8 cellular contexts compared by ENCODE assay signal in genomic region chr1:113390871-113391642, GRCh38. TPM values are rescaled to one million over a fixed set of nuclear protein-coding genes. Genes with fewer than 3 reads are reported as not detected.
A peak's percentile ranks its signal among the peaks of the same experiment; 100 is the strongest.
DNase-seq lines count a peak whose midpoint lies in the region; ATAC-seq, FAIRE-seq and TF ChIP-seq lines count a peak whose summit lies in the region.

No MANE protein-coding gene starts in this region.

- peak overlapping the region; percentile 63 for H3K27ac Mint-ChIP-seq in T-helper 2 cell treated with Interferon-gamma antibody and Interleukin-4, amounts not matched to agents 5 μg/mL and 100 μg/mL, for 36 hours
- peak overlapping the region; percentile 50 to 94 (median 75) for H3K27ac Mint-ChIP-seq in brain

- peak overlapping the region; percentile 82 for H2AFZ ChIP-seq in keratinocyte (ENCODE audit: control insufficient read depth, low read length)

- dilution Hi-C loops in keratinocyte (cut with MboI; ENCODE audit: extremely low pct_ligation_motif_present, low sequenced_read_pairs): no loop called here

- H3K4me1 Mint-ChIP-seq in T-helper 2 cell treated with Interferon-gamma antibody and Interleukin-4, amounts not matched to agents 5 μg/mL and 100 μg/mL, for 36 hours (ENCODE audit: low read depth): peaks cover 25% of the 10 kb centered on the region
- H3K4me1 Mint-ChIP-seq in brain: peaks cover 53% of the 10 kb centered on the region

- FAIRE-seq in keratinocyte (lab: Jason Lieb, UNC): no peak
- no peak for FAIRE-seq in HTR-8/SVneo (lab: Jason Lieb, UNC)

- H4K20me1 ChIP-seq in keratinocyte (ENCODE audit: control insufficient read depth, extremely low read depth, insufficient read depth, low read length): no peaks in the 10 kb centered on the region

- no peaks in the 10 kb centered on the region for H3K36me3 Mint-ChIP-seq in T-helper 2 cell treated with Interferon-gamma antibody and Interleukin-4, amounts not matched to agents 5 μg/mL and 100 μg/mL, for 36 hours (ENCODE audit: low read depth)
- no peaks in the 10 kb centered on the region for H3K36me3 Mint-ChIP-seq in brain

- TF ChIP-seq CTCF in brain (conservative IDR thresholded peaks at IDR 0.05): no peak
- peak in 2 of 3 experiments; percentile 25 to 49 for TF ChIP-seq CTCF in keratinocyte (optimal IDR thresholded peaks at IDR 0.05 in 1 of 3, IDR thresholded peaks at IDR 0.05 in 1 of 3, conservative IDR thresholded peaks at IDR 0.05 in 1 of 3; ENCODE audit: extremely low read depth in 1 of 3, insufficient read depth in 2 of 3, low read length in 3 of 3)

- ATAC-seq in HG02970 (IDR thresholded peaks at IDR 0.05; ENCODE audit: low FRiP score, unreplicated experiment) (peak; percentile 10), GM19397 (IDR thresholded peaks at IDR 0.05; ENCODE audit: unreplicated experiment) (no peak)

- H3K9me3 ChIP-seq in keratinocyte (ENCODE audit: control insufficient read depth, low read depth, low read length): no peaks in the 10 kb centered on the region

- peaks cover 48% of the 10 kb centered on the region for H3K27me3 Mint-ChIP-seq in T-helper 2 cell treated with Interferon-gamma antibody and Interleukin-4, amounts not matched to agents 5 μg/mL and 100 μg/mL, for 36 hours (ENCODE audit: low read depth)
- H3K27me3 Mint-ChIP-seq in brain: no peaks in the 10 kb centered on the region

- no peaks in the 10 kb centered on the region for H3K36me3 ChIP-seq in keratinocyte (ENCODE audit: control insufficient read depth in 2 of 2, extremely low read depth in 1 of 2, insufficient read depth in 2 of 2, low read length in 2 of 2)

- H3K4me2 ChIP-seq in keratinocyte (ENCODE audit: control insufficient read depth, extremely low read depth, insufficient read depth, low read depth, low read length): peak overlapping the region; percentile 89

- no peaks in the 10 kb centered on the region for H3K27me3 ChIP-seq in keratinocyte (ENCODE audit: control insufficient read depth, extremely low read depth, insufficient read depth, low read length)

- peaks cover 4% of the 10 kb centered on the region for H3K9me3 Mint-ChIP-seq in T-helper 2 cell treated with Interferon-gamma antibody and Interleukin-4, amounts not matched to agents 5 μg/mL and 100 μg/mL, for 36 hours
- peaks cover 0 to 4% (median 0%) of the 10 kb centered on the region in 5 experiments for H3K9me3 Mint-ChIP-seq in brain

- H3K79me2 ChIP-seq in keratinocyte (ENCODE audit: control insufficient read depth, insufficient read depth, low read length): peaks cover 10% of the 10 kb centered on the region

- H3K27ac ChIP-seq in keratinocyte (ENCODE audit: control insufficient read depth, insufficient read depth, low read length): peak overlapping the region; percentile 59

- peak overlapping the region; percentile 77 for H3K4me3 Mint-ChIP-seq in T-helper 2 cell treated with Interferon-gamma antibody and Interleukin-4, amounts not matched to agents 5 μg/mL and 100 μg/mL, for 36 hours
- H3K4me3 Mint-ChIP-seq in brain: peak overlapping the region; percentile 89 to 92 (median 90)

- peaks cover 19% of the 10 kb centered on the region for H3K4me1 ChIP-seq in keratinocyte (ENCODE audit: control insufficient read depth, extremely low read depth, insufficient read depth, low read length)

- H3K9me1 ChIP-seq in keratinocyte (ENCODE audit: control insufficient read depth, extremely low read depth, insufficient read depth, low read length): no peaks in the 10 kb centered on the region

- peak overlapping the region; percentile 80 for H3K9ac ChIP-seq in keratinocyte (ENCODE audit: control insufficient read depth, extremely low read depth, insufficient read depth, low read length)

- peak; percentile 74 for DNase-seq in DMS53 treated with DMSO at 0.1 percent for 48 hours (lab: John Stamatoyannopoulos, UW; ENCODE audit: unreplicated experiment)
- DNase-seq in T-helper 2 cell treated with Interferon-gamma antibody and Interleukin-4, amounts not matched to agents 5 μg/mL and 100 μg/mL, for 36 hours (ENCODE audit: low spot score): peak; percentile 40
- DNase-seq in keratinocyte (ENCODE audit: low read depth, low spot score): no peak
- DNase-seq in stimulated activated CD4-positive, alpha-beta T cell treated with anti-CD3 and anti-CD28 coated beads, Interleukin-12 subunit alpha, Interleukin-12 subunit beta, amount 100 ng/mL, for 24 hours (ENCODE audit: low read depth in 2 of 2): peak; percentile 17 to 35
- DNase-seq in HTR-8/SVneo (ENCODE audit: insufficient read length, low spot score): no peak

- peak overlapping the region; percentile 72 to 86 (median 78) for H3K4me3 ChIP-seq in keratinocyte (ENCODE audit: control insufficient read depth in 2 of 3, extremely low read depth in 1 of 3, insufficient read depth in 2 of 3, low read depth in 1 of 3, low read length in 3 of 3)

RNA-seq across cellular contexts. Expression of gene MAGI3, which starts 0.7 kb away (rescaled TPM):
- polyA plus RNA-seq in brain (ENCODE audit: insufficient read depth, low read depth, low replicate concordance): 6.9 TPM
- 2.1 to 3.2 TPM (median 2.6 TPM) in 3 replicates for polyA plus RNA-seq in keratinocyte
- polyA plus RNA-seq in keratinocyte (2011; ENCODE audit: low read depth): 3.4 TPM
- polyA plus RNA-seq in keratinocyte (2011; cell fraction: cytosol; rRNA removed): 1.4 and 2.4 TPM in 2 replicates
- polyA plus RNA-seq in keratinocyte (2011; cell fraction: nucleus; rRNA removed): 3.3 and 3.6 TPM in 2 replicates
- 2.6 and 2.9 TPM in 2 replicates for polyA plus RNA-seq in keratinocyte (2012; ENCODE audit: low replicate concordance)
- 3.7 to 11.3 TPM (median 7.8 TPM) in 3 replicates for polyA minus RNA-seq in keratinocyte
- 2.5 TPM for polyA minus RNA-seq in keratinocyte (2011; cell fraction: cytosol; rRNA and poly(A)+ RNA removed)
- 7.3 and 14.6 TPM in 2 replicates for polyA minus RNA-seq in keratinocyte (2011; cell fraction: nucleus; rRNA and poly(A)+ RNA removed)

Comparison
In these comparisons a context has a peak if more than half of its experiments do, and no peak if none do; other contexts are left out.
1. DNase-seq: peak in DMS53 treated with DMSO at 0.1 percent for 48 hours (single experiment), T-helper 2 cell treated with Interferon-gamma antibody and Interleukin-4, amounts not matched to agents 5 μg/mL and 100 μg/mL, for 36 hours (single experiment) and stimulated activated CD4-positive, alpha-beta T cell treated with anti-CD3 and anti-CD28 coated beads, Interleukin-12 subunit alpha, Interleukin-12 subunit beta, amount 100 ng/mL, for 24 hours (2 of 2); none in keratinocyte (single experiment) and HTR-8/SVneo (single experiment).
2. CTCF ChIP-seq: peak in keratinocyte (2 of 3); none in brain (0 of 2).